In genomic region chr7:31125171-31125570, GRCh38 we compare ENCODE assay signal across 1 cellular context.
TF ChIP-seq lines count a peak whose summit lies in the region.

No MANE protein-coding gene starts in this region.

TF ChIP-seq in SK-N-SH, 30 proteins besides CTCF, POLR2A, EP300 and RAD21:
- TF ChIP-seq MEF2A (IDR thresholded peaks at IDR 0.05; ENCODE audit: borderline replicate concordance, low read depth) (no peak), TEAD4 (IDR thresholded peaks at IDR 0.05; ENCODE audit: borderline replicate concordance, insufficient read depth) (no peak), NRF1 (IDR thresholded peaks at IDR 0.05; ENCODE audit: low read depth, low read length) (no peak), ELF1 (IDR thresholded peaks at IDR 0.05) (no peak), GABPA (IDR thresholded peaks at IDR 0.05; ENCODE audit: low read depth) (no peak), USF1 (IDR thresholded peaks at IDR 0.05; ENCODE audit: borderline replicate concordance, low read depth) (no peak), RFX5 (IDR thresholded peaks at IDR 0.05; ENCODE audit: low read length) (no peak), RXRA (IDR thresholded peaks at IDR 0.05; ENCODE audit: borderline replicate concordance, low read depth) (no peak), TAF1 (IDR thresholded peaks at IDR 0.05; ENCODE audit: borderline replicate concordance, low read depth, low read length) (no peak), FOXJ3 (CRISPR knock-in tag; IDR thresholded peaks at IDR 0.05) (no peak)
